Comparison of ENCODE assay signal across 22 cellular contexts in the genomic region with DNA sequence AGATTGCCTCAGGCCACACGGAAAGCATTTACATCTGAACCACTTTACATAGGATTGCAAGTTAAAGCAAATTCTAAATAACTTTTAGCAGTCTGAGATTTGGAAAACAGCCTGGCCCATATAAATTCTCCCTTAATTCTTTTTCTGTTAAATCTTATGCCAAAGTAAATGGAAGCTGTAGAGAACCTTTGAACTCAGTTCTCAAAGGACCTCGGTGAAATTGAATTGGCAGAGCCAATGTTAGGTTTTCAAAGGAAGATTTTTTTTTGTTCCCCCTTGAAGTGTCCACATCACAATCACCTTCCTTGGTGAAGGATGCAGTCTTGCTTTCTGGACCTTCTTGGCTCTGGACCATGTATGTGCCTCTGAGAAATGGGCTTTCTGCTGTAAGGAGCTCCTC. TPM values are rescaled to one million over a fixed set of nuclear protein-coding genes. Genes with fewer than 3 reads are reported as not detected.
"Had no signal": no experiment of that assay in that cellular context is flagged by ENCODE, and none has a peak within 500 bp of the region (broad histone marks: within the 10 kb centered on the region; RNA-seq: fewer than 3 reads in every experiment).

No MANE protein-coding gene starts in this region.

- H3K27me3 Mint-ChIP-seq: activated naive CD8-positive, alpha-beta T cell treated with anti-CD3 and anti-CD28 coated beads, Interleukin-2, amount 50 U/mL, for 24 hours; activated T-cell treated with anti-CD3 and anti-CD28 coated beads, Interleukin-2, amount 50 U/mL, for 24 hours had no signal

- H3K36me3 Mint-ChIP-seq: activated naive CD4-positive, alpha-beta T cell treated with anti-CD3 and anti-CD28 coated beads, Interleukin-2, amount 50 U/mL, for 72 hours had no signal

- DNase-seq: activated CD4-positive, alpha-beta T cell treated with anti-CD3 and anti-CD28 coated beads for 48 hours; activated CD4-positive, alpha-beta T cell treated with anti-CD3 and anti-CD28 coated beads, Interleukin-2, amount 50 U/mL, for 4 hours; activated CD4-positive, CD25-positive, alpha-beta regulatory T cell treated with anti-CD3 and anti-CD28 coated beads, Interleukin-2, amount 50 U/mL, for 72 hours; activated CD8-positive, alpha-beta memory T cell treated with anti-CD3 and anti-CD28 coated beads, Interleukin-2, amount 50 U/mL, for 48 hours; activated CD8-positive, alpha-beta T cell treated with anti-CD3 and anti-CD28 coated beads, Interleukin-2, amount 10 ng/mL, durations not matched to agents 7 days and 5 days; activated effector memory CD4-positive, alpha-beta T cell treated with Interleukin-2 at 50 U/mL for 16 hours; activated naive CD4-positive, alpha-beta T cell; activated naive CD8-positive, alpha-beta T cell treated with anti-CD3 and anti-CD28 coated beads, Interleukin-2, amount 50 U/mL, for 24 hours; activated T-cell treated with anti-CD3 and anti-CD28 coated beads, Interleukin-2, amount 50 U/mL, for 24 hours; amniotic stem cell; MG63; NCI-H1092 treated with DMSO at 0.1 percent for 48 hours; NCI-H1436; NCI-H1694 treated with DMSO at 0.1 percent for 48 hours; NCI-H2029 treated with DMSO at 0.1 percent for 48 hours; NCI-H510A treated with DMSO at 0.1 percent for 48 hours; PC-3; SHP77 had no signal

- H3K9me3 Mint-ChIP-seq: activated naive CD8-positive, alpha-beta T cell treated with anti-CD3 and anti-CD28 coated beads, Interleukin-2, amount 50 U/mL, for 24 hours; activated T-cell treated with anti-CD3 and anti-CD28 coated beads, Interleukin-2, amount 50 U/mL, for 24 hours; activated T-helper 1 cell treated with anti-CD3 and anti-CD28 coated beads, Interleukin-12 subunit alpha, Interleukin-12 subunit beta, Interleukin-2, Interleukin-4 antibody, amounts not matched to agents 30 ng/mL and 10 ng/mL and 1 ng/mL, durations not matched to agents 14 hours and 24 hours and 36 hours; T-helper 1 cell treated with Interleukin-12 subunit alpha and Interleukin-12 subunit beta and Interleukin-4 antibody, amounts not matched to agents 30 μg/mL and 1 μg/mL, for 36 hours had no signal

- H3K9me3 ChIP-seq: MG63, SJSA1 had no signal

- H3K27me3 ChIP-seq: SJSA1 had no signal

- H3K4me1 Mint-ChIP-seq: activated naive CD8-positive, alpha-beta T cell treated with anti-CD3 and anti-CD28 coated beads, Interleukin-2, amount 50 U/mL, for 24 hours had no signal

- H3K27ac Mint-ChIP-seq: activated CD8-positive, alpha-beta T cell treated with anti-CD3 and anti-CD28 coated beads, Interleukin-2, amount 10 ng/mL, durations not matched to agents 7 days and 5 days; activated naive CD4-positive, alpha-beta T cell treated with anti-CD3 and anti-CD28 coated beads, Interleukin-2, amount 50 U/mL, for 72 hours; activated naive CD8-positive, alpha-beta T cell treated with anti-CD3 and anti-CD28 coated beads, Interleukin-2, amount 50 U/mL, for 24 hours; activated T-cell treated with anti-CD3 and anti-CD28 coated beads, Interleukin-2, amount 50 U/mL, for 24 hours; activated T-helper 1 cell treated with anti-CD3 and anti-CD28 coated beads, Interleukin-12 subunit alpha, Interleukin-12 subunit beta, Interleukin-2, Interleukin-4 antibody, amounts not matched to agents 30 ng/mL and 10 ng/mL and 1 ng/mL, durations not matched to agents 14 hours and 24 hours and 36 hours; T-helper 1 cell treated with Interleukin-12 subunit alpha and Interleukin-12 subunit beta and Interleukin-4 antibody, amounts not matched to agents 30 μg/mL and 1 μg/mL, for 36 hours had no signal

- H3K4me1 ChIP-seq: SJSA1 had no signal

- ATAC-seq: activated CD8-positive, alpha-beta T cell treated with anti-CD3 and anti-CD28 coated beads, Interleukin-2, amount 10 ng/mL, durations not matched to agents 7 days and 5 days; activated naive CD4-positive, alpha-beta T cell treated with anti-CD3 and anti-CD28 coated beads, Interleukin-2, amount 50 U/mL, for 72 hours; activated naive CD8-positive, alpha-beta T cell treated with anti-CD3 and anti-CD28 coated beads, Interleukin-2, amount 50 U/mL, for 24 hours; PC-3 had no signal

- H3K4me3 Mint-ChIP-seq: activated CD8-positive, alpha-beta T cell treated with anti-CD3 and anti-CD28 coated beads, Interleukin-2, amount 10 ng/mL, durations not matched to agents 7 days and 5 days; activated naive CD8-positive, alpha-beta T cell treated with anti-CD3 and anti-CD28 coated beads, Interleukin-2, amount 50 U/mL, for 24 hours; activated T-cell treated with anti-CD3 and anti-CD28 coated beads, Interleukin-2, amount 50 U/mL, for 24 hours; activated T-helper 1 cell treated with anti-CD3 and anti-CD28 coated beads, Interleukin-12 subunit alpha, Interleukin-12 subunit beta, Interleukin-2, Interleukin-4 antibody, amounts not matched to agents 30 ng/mL and 10 ng/mL and 1 ng/mL, durations not matched to agents 14 hours and 24 hours and 36 hours; T-helper 1 cell treated with Interleukin-12 subunit alpha and Interleukin-12 subunit beta and Interleukin-4 antibody, amounts not matched to agents 30 μg/mL and 1 μg/mL, for 36 hours had no signal

- H3K4me3 ChIP-seq: MG63, SJSA1 had no signal

- H3K36me3 ChIP-seq: MG63, SJSA1 had no signal

- H3K27ac ChIP-seq: SJSA1 had no signal

RNA-seq across cellular contexts. Expression of a gene that starts 57.4 kb away (rescaled TPM):
- total RNA-seq: activated CD8-positive, alpha-beta T cell treated with anti-CD3 and anti-CD28 coated beads, Interleukin-2, amount 10 ng/mL, durations not matched to agents 7 days and 5 days; activated naive CD4-positive, alpha-beta T cell treated with anti-CD3 and anti-CD28 coated beads, Interleukin-2, amount 50 U/mL, for 72 hours; activated T-helper 1 cell treated with anti-CD3 and anti-CD28 coated beads, Interleukin-12 subunit alpha, Interleukin-12 subunit beta, Interleukin-2, Interleukin-4 antibody, amounts not matched to agents 30 ng/mL and 10 ng/mL and 1 ng/mL, durations not matched to agents 14 hours and 24 hours and 36 hours; PC-3 had no signal
